Comparison of ENCODE assay signal across 8 cellular contexts in the genomic region with DNA sequence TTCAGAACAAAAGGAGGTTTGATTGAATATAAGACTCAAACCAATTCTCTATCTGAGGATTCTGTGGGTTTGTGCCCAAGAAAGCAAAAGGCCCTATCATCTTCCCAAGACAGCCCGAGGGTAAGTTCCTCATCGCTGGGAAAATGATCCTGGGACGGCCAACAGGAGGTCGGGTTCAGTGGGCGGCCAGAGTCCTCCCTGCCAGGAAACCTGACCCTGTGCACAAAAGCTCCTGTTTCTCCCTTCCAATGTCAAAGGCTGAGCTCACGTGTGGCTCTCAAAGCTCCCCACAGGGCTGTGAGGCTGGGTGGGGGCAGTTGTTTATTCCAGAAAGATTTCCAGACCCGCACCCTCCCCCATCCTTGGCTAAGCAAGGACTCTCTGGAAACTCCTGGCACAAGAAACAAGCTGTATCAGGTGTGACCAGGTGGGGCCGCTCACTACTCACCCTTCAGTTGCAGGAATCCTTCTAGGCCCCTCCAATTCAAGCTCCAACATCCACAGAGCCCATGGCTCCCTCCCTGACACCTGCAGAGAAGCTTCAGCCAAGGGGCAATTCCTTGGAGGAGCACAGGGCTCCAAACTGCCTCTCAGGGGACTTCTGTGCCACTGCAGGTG.
A peak's percentile ranks its signal among the peaks of the same experiment; 100 is the strongest.
DNase-seq lines count a peak whose midpoint lies in the region; ATAC-seq and TF ChIP-seq lines count a peak whose summit lies in the region.
"Had no signal": no experiment of that assay in that cellular context is flagged by ENCODE, and none has a peak within 500 bp of the region (broad histone marks: within the 10 kb centered on the region; RNA-seq: fewer than 3 reads in every experiment).

No MANE protein-coding gene starts in this region.

- peak; percentile 38 for TF ChIP-seq CTCF in GM12873 (IDR thresholded peaks at IDR 0.05; ENCODE audit: insufficient read depth, low read depth, low read length, missing control alignments)

- ATAC-seq in GM21447 (IDR thresholded peaks at IDR 0.05; ENCODE audit: unreplicated experiment): no peak
- ATAC-seq in HG03139 (IDR thresholded peaks at IDR 0.05; ENCODE audit: unreplicated experiment): no peak

- intact Hi-C loops in posterior vena cava (cut with DNase I): no loop called here

- DNase-seq in NCI-H1694 (lab: John Stamatoyannopoulos, UW) (peak; percentile 26), cerebellar cortex (ENCODE audit: low spot score) (peak; percentile 5), posterior vena cava (ENCODE audit: low spot score) (peak; percentile 40), OCI-M2 (lab: John Stamatoyannopoulos, UW; ENCODE audit: unreplicated experiment) (no peak)
- DNase-seq: activated naive CD8-positive, alpha-beta T cell treated with anti-CD3 and anti-CD28 coated beads, Interleukin-2, amount 10 ng/mL, durations not matched to agents 7 days and 5 days had no signal
